19 cellular contexts compared by ENCODE assay signal in genomic region chr14:99352688-99353280, GRCh38.
DNase-seq lines count a peak whose midpoint lies in the region; ATAC-seq, FAIRE-seq and TF ChIP-seq lines count a peak whose summit lies in the region.
"Had no signal": no experiment of that assay in that cellular context is flagged by ENCODE, and none has a peak within 500 bp of the region (broad histone marks: within the 10 kb centered on the region; RNA-seq: fewer than 3 reads in every experiment).

No MANE protein-coding gene starts in this region.

- peak overlapping the region; percentile 71 for H3K27ac Mint-ChIP-seq in activated naive CD4-positive, alpha-beta T cell treated with anti-CD3 and anti-CD28 coated beads, Interleukin-2, amount 10 ng/mL, durations not matched to agents 7 days and 5 days
- H3K27ac Mint-ChIP-seq: B cell; CD8-positive, alpha-beta memory T cell; H9; IgD-negative memory B cell had no signal

- no peak overlapping the region for H2AFZ ChIP-seq in H1 (ENCODE audit: low read length)
- H2AFZ ChIP-seq in neuronal stem cell (ENCODE audit: low read length): no peak overlapping the region

- 95% methylated on average over 23 of the region's 26 CpGs; no CpG with 5 or more reads in 1 of the 2 experiments for WGBS in H1 (ENCODE audit: extremely low coverage in 1 of 2, insufficient coverage in 1 of 2, insufficient read length in 1 of 2, insufficient replicate concordance in 2 of 2, low coverage in 1 of 2, low lambda C conversion rate in 2 of 2, missing lambda C conversion rate in 1 of 2), 2 experiments
- WGBS in neuronal stem cell (ENCODE audit: extremely low coverage in 2 of 2, insufficient read length in 2 of 2, insufficient replicate concordance in 1 of 2), 2 donors: no CpG with 5 or more reads among the region's 26 CpGs
- 85 to 89% methylated on average over 25 to 26 of the region's 26 CpGs for WGBS in upper lobe of left lung, 2 donors

- H3K4me3 Mint-ChIP-seq in activated naive CD4-positive, alpha-beta T cell treated with anti-CD3 and anti-CD28 coated beads, Interleukin-2, amount 10 ng/mL, durations not matched to agents 7 days and 5 days: no peak overlapping the region
- H3K4me3 Mint-ChIP-seq: B cell; CD8-positive, alpha-beta memory T cell; H9; IgD-negative memory B cell had no signal

- H3K27ac ChIP-seq in H1 (ENCODE audit: low read depth, low read length) (no peak overlapping the region), neuronal stem cell (replicated peaks; ENCODE audit: low read length) (no peak overlapping the region), upper lobe of left lung (no peak overlapping the region)
- H3K27ac ChIP-seq: BLaER1 treated with 17β-estradiol and CSF1 and Interleukin-3, amounts not matched to agents 10 nM and 100 nM had no signal

- H3K23ac ChIP-seq in H1 (ENCODE audit: insufficient read length) (no peak overlapping the region), neuronal stem cell (ENCODE audit: low read depth, low read length, poor library complexity) (peak overlapping the region; percentile 86)

- H3K4me1 ChIP-seq in H1 (replicated peaks in 1 of 4; ENCODE audit: control insufficient read depth in 3 of 4, insufficient read depth in 4 of 4, low read length in 3 of 4) (no peaks in the 10 kb centered on the region; a peak in 1 of 7 replicates), neuronal stem cell (ENCODE audit: control insufficient read depth in 2 of 2, insufficient read depth in 1 of 2, low read depth in 1 of 2, low read length in 2 of 2) (no peaks in the 10 kb centered on the region), upper lobe of left lung (no peaks in the 10 kb centered on the region)
- H3K4me1 ChIP-seq: BLaER1 treated with 17β-estradiol and CSF1 and Interleukin-3, amounts not matched to agents 10 nM and 100 nM had no signal

- H2BK15ac ChIP-seq in H1 (ENCODE audit: low read length) (no peak overlapping the region), neuronal stem cell (ENCODE audit: low read length) (no peak overlapping the region)

- TF ChIP-seq EP300 in H1 (IDR thresholded peaks at IDR 0.05; ENCODE audit: borderline replicate concordance in 1 of 2, low read depth in 2 of 2, low read length in 2 of 2): no peak
- TF ChIP-seq EP300 in upper lobe of left lung (IDR thresholded peaks at IDR 0.05): no peak

- H3K4me2 ChIP-seq in H1 (ENCODE audit: insufficient read depth in 1 of 2, low read depth in 2 of 2, low read length in 2 of 2): no peak overlapping the region
- no peak overlapping the region for H3K4me2 ChIP-seq in neuronal stem cell (ENCODE audit: insufficient read depth, low read length, poor library complexity, severe bottlenecking)
- H3K4me2 ChIP-seq: BLaER1 treated with 17β-estradiol and CSF1 and Interleukin-3, amounts not matched to agents 10 nM and 100 nM had no signal

- H3K9ac ChIP-seq in H1 (replicated peaks in 1 of 4; ENCODE audit: extremely low read depth in 1 of 4, low read depth in 3 of 4, low read length in 3 of 4) (no peak overlapping the region), neuronal stem cell (ENCODE audit: low read depth, low read length, poor library complexity) (no peak overlapping the region)
- H3K9ac ChIP-seq: BLaER1 treated with 17β-estradiol and CSF1 and Interleukin-3, amounts not matched to agents 10 nM and 100 nM had no signal

- H3K79me2 ChIP-seq in H1 (ENCODE audit: control insufficient read depth in 1 of 2, insufficient read depth in 2 of 2, low read length in 2 of 2): no peaks in the 10 kb centered on the region

- no peak overlapping the region for H2BK20ac ChIP-seq in H1 (ENCODE audit: low read length)

- no peaks in the 10 kb centered on the region for H3K4me1 Mint-ChIP-seq in activated naive CD4-positive, alpha-beta T cell treated with anti-CD3 and anti-CD28 coated beads, Interleukin-2, amount 10 ng/mL, durations not matched to agents 7 days and 5 days
- H3K4me1 Mint-ChIP-seq: B cell; CD8-positive, alpha-beta memory T cell; IgD-negative memory B cell had no signal

- H4K8ac ChIP-seq in H1 (ENCODE audit: extremely low read depth, insufficient read depth, low read length): no peak overlapping the region; the same call in 1 of the 2 replicates
- H4K8ac ChIP-seq in neuronal stem cell (ENCODE audit: low read depth, low read length): peak overlapping the region; percentile 9

- TF ChIP-seq RAD21 in H1 (IDR thresholded peaks at IDR 0.05 in 1 of 2, conservative IDR thresholded peaks at IDR 0.05 in 1 of 2; ENCODE audit: low read depth in 2 of 2, low read length in 2 of 2): no peak

- no peak overlapping the region for H3K4me3 ChIP-seq in H1 (ENCODE audit: extremely low read depth in 1 of 4, insufficient read depth in 2 of 4, low read depth in 3 of 4, low read length in 4 of 4)
- H3K4me3 ChIP-seq in neuronal stem cell (ENCODE audit: low read length in 2 of 2): no peak overlapping the region
- H3K4me3 ChIP-seq in upper lobe of left lung: no peak overlapping the region
- H3K4me3 ChIP-seq: BLaER1 treated with 17β-estradiol and CSF1 and Interleukin-3, amounts not matched to agents 10 nM and 100 nM had no signal

- CTCF ChIA-PET in activated naive CD4-positive, alpha-beta T cell treated with anti-CD3 and anti-CD28 coated beads, Interleukin-2, amount 10 ng/mL, durations not matched to agents 7 days and 5 days (lab: Charles Lee): interaction anchor here (1.0 kb wide), 1 partner anchor 40 kb away, joined by 3 read pairs; no protein-coding TSS in a partner anchor
- CTCF ChIA-PET in H1 (lab: Charles Lee; ENCODE audit: partially characterized antibody): interaction anchor here (0.6 to 2.1 kb wide), 5 partner anchors 24 to 361 kb away, joined by 4 to 7 read pairs (median 5); no protein-coding TSS in a partner anchor

- H3K14ac ChIP-seq in H1 (ENCODE audit: insufficient read length) (no peak overlapping the region), neuronal stem cell (ENCODE audit: low read length) (no peak overlapping the region)

- no peaks in the 10 kb centered on the region for H4K20me1 ChIP-seq in H1 (replicated peaks in 1 of 2; ENCODE audit: control insufficient read depth in 1 of 2, insufficient read depth in 2 of 2, low read length in 2 of 2)
- H4K20me1 ChIP-seq: BLaER1 treated with 17β-estradiol and CSF1 and Interleukin-3, amounts not matched to agents 10 nM and 100 nM had no signal

- H4K91ac ChIP-seq in H1 (replicated peaks; ENCODE audit: insufficient read length, low read length): no peak overlapping the region
- H4K91ac ChIP-seq in neuronal stem cell (ENCODE audit: low read depth, low read length, poor library complexity): no peak overlapping the region

- ATAC-seq in upper lobe of left lung (ENCODE audit: low FRiP score in 2 of 2) (peak; percentile 12 to 45), GM19035 (IDR thresholded peaks at IDR 0.05; ENCODE audit: unreplicated experiment) (no peak)
- ATAC-seq: HepG2 had no signal

- H3K9me3 Mint-ChIP-seq in activated naive CD4-positive, alpha-beta T cell treated with anti-CD3 and anti-CD28 coated beads, Interleukin-2, amount 10 ng/mL, durations not matched to agents 7 days and 5 days: no peaks in the 10 kb centered on the region
- H3K9me3 Mint-ChIP-seq: CD8-positive, alpha-beta memory T cell; H9; IgD-negative memory B cell had no signal

- no peak overlapping the region for H2BK120ac ChIP-seq in H1 (replicated peaks; ENCODE audit: low read depth, low read length)
- H2BK120ac ChIP-seq in neuronal stem cell (ENCODE audit: low read depth, low read length): no peak overlapping the region

- TF ChIP-seq CTCF in H1 (IDR thresholded peaks at IDR 0.05; ENCODE audit: control extremely low read depth in 1 of 3, insufficient read depth in 1 of 3, low read depth in 1 of 3, low read length in 3 of 3) (no peak), upper lobe of left lung (IDR thresholded peaks at IDR 0.05) (no peak)

- H2BK5ac ChIP-seq in H1 (ENCODE audit: low read depth, low read length) (no peak overlapping the region), neuronal stem cell (ENCODE audit: low read length) (no peak overlapping the region)

- POLR2A ChIA-PET in H1 (lab: Charles Lee; ENCODE audit: partially characterized antibody): interaction anchor here (1.1 kb wide), 2 partner anchors 10 to 18 kb away, joined by 3 read pairs; no protein-coding TSS in a partner anchor

- H2AK5ac ChIP-seq in H1 (ENCODE audit: low read depth, low read length) (no peak overlapping the region), neuronal stem cell (ENCODE audit: low read depth, low read length) (peak overlapping the region; percentile 50)

- H3K4ac ChIP-seq in H1 (replicated peaks; ENCODE audit: insufficient read length, low read depth, low read length) (no peak overlapping the region), neuronal stem cell (ENCODE audit: low read length) (no peak overlapping the region)

- H3K27me3 Mint-ChIP-seq in activated naive CD4-positive, alpha-beta T cell treated with anti-CD3 and anti-CD28 coated beads, Interleukin-2, amount 10 ng/mL, durations not matched to agents 7 days and 5 days: peaks cover 22% of the 10 kb centered on the region
- H3K27me3 Mint-ChIP-seq: B cell had no signal

- H3K18ac ChIP-seq in H1 (ENCODE audit: extremely low read depth, low read length): no peak overlapping the region
- peak overlapping the region; percentile 68 for H3K18ac ChIP-seq in neuronal stem cell (ENCODE audit: low read length)

- no peak for FAIRE-seq in H1 (lab: Jason Lieb, UNC)
- FAIRE-seq: D721Med, G401.6, GM12891, HepG2 had no signal

- no peak for DNase-seq in activated naive CD4-positive, alpha-beta T cell treated with anti-CD3 and anti-CD28 coated beads, Interleukin-2, amount 10 ng/mL, durations not matched to agents 7 days and 5 days
- no peak for DNase-seq in activated naive CD4-positive, alpha-beta T cell treated with Interleukin-2 at 50 U/mL for 16 hours
- DNase-seq in H1 (ENCODE audit: low read depth in 1 of 2, low spot score in 2 of 2) (no peak), neuronal stem cell (ENCODE audit: low spot score) (no peak), upper lobe of left lung (peak in 1 of 2 donors; percentile 71), superior temporal gyrus (ENCODE audit: extremely low spot score) (no peak), NCI-H2107 treated with DMSO at 0.1 percent for 48 hours (lab: John Stamatoyannopoulos, UW; ENCODE audit: unreplicated experiment) (no peak)
- DNase-seq: CD8-positive, alpha-beta memory T cell; COR-L47; GOT3; H9 had no signal

- H4K5ac ChIP-seq in H1 (ENCODE audit: insufficient read length, low read depth, low read length): no peak overlapping the region

- H3K36me3 ChIP-seq in H1 (ENCODE audit: control insufficient read depth in 2 of 4, insufficient read depth in 4 of 4, low read length in 3 of 4): no peaks in the 10 kb centered on the region
- no peaks in the 10 kb centered on the region for H3K36me3 ChIP-seq in neuronal stem cell (replicated peaks in 1 of 2; ENCODE audit: control insufficient read depth in 2 of 2, insufficient read depth in 2 of 2, low read length in 2 of 2)
- H3K36me3 ChIP-seq in upper lobe of left lung: no peaks in the 10 kb centered on the region
- H3K36me3 ChIP-seq: BLaER1 treated with 17β-estradiol and CSF1 and Interleukin-3, amounts not matched to agents 10 nM and 100 nM had no signal

- TF ChIP-seq POLR2A in H1 (IDR thresholded peaks at IDR 0.05; ENCODE audit: control extremely low read depth in 1 of 2, low read depth in 2 of 2, low read length in 2 of 2): no peak
- no peak for TF ChIP-seq POLR2A in upper lobe of left lung (IDR thresholded peaks at IDR 0.05)

- H3K9me3 ChIP-seq in H1 (ENCODE audit: insufficient read depth in 2 of 2, low read depth in 1 of 2, low read length in 1 of 2) (no peaks in the 10 kb centered on the region), neuronal stem cell (replicated peaks in 1 of 2; ENCODE audit: control insufficient read depth in 2 of 2, insufficient read depth in 1 of 2, low read depth in 1 of 2, low read length in 2 of 2) (no peaks in the 10 kb centered on the region), upper lobe of left lung (no peaks in the 10 kb centered on the region)
- H3K9me3 ChIP-seq: BLaER1 treated with 17β-estradiol and CSF1 and Interleukin-3, amounts not matched to agents 10 nM and 100 nM had no signal

- H3K27me3 ChIP-seq in H1 (replicated peaks in 1 of 4; ENCODE audit: control insufficient read depth in 3 of 4, extremely low read depth in 1 of 4, insufficient read depth in 3 of 4, low read length in 3 of 4) (no peaks in the 10 kb centered on the region), neuronal stem cell (ENCODE audit: control insufficient read depth in 3 of 3, insufficient read depth in 3 of 3, low read depth in 1 of 3, low read length in 3 of 3) (peaks cover 0 to 22% (median 0%) of the 10 kb centered on the region in 3 experiments), upper lobe of left lung (no peaks in the 10 kb centered on the region)
- H3K27me3 ChIP-seq: BLaER1 treated with 17β-estradiol and CSF1 and Interleukin-3, amounts not matched to agents 10 nM and 100 nM had no signal

- H3K79me1 ChIP-seq in H1 (ENCODE audit: low read depth, low read length) (no peaks in the 10 kb centered on the region), neuronal stem cell (ENCODE audit: low read depth, low read length) (no peaks in the 10 kb centered on the region)

- H3K23me2 ChIP-seq in H1 (ENCODE audit: low read depth, low read length): no peaks in the 10 kb centered on the region

- H3K36me3 Mint-ChIP-seq in activated naive CD4-positive, alpha-beta T cell treated with anti-CD3 and anti-CD28 coated beads, Interleukin-2, amount 10 ng/mL, durations not matched to agents 7 days and 5 days: no peaks in the 10 kb centered on the region
- H3K36me3 Mint-ChIP-seq: CD8-positive, alpha-beta memory T cell; IgD-negative memory B cell had no signal

- H2BK12ac ChIP-seq in H1 (ENCODE audit: low read depth, low read length) (peak overlapping the region; percentile 39; the same call in 1 of the 2 replicates), neuronal stem cell (ENCODE audit: low read length) (no peak overlapping the region)

- no peak overlapping the region for H3K56ac ChIP-seq in H1 (replicated peaks; ENCODE audit: insufficient read length, low read depth, low read length)
